1 cellular context compared by ENCODE assay signal in the genomic region with DNA sequence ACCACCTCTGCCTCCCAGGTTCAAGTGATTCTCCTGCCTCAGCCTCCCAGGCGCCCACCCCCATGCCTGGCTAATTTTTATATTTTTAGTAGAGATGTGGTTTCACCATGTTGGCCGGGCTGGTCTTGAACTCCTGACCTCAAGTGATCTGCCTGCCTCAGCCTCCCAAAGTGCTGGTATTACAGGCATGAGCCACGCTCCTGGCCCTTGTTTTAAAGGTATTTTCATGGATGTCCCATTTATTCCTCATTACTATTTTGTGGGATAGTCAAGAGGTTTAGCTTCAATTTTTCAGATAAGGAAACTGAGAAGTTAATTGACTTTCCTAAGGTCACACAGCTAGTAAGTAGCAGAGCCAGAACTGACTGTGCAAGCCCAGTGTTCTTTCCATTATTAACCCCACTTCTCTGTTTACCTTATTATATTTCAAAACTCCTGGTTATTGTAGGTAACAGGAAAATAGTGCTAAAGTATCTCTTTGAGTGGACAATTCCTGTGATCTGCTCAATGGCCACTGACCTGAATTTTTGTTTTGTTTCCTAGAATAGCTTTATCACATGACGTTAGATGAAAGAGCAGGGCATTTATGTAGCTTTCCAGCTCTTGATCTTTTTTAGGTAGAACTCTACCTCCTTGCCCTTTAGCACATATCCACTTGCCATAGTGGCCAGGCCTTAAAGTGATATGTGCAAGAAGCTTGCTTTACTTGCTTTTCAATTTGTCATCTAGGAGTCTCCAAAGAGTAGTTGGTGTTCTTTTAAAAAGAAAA.
TF ChIP-seq lines count a peak whose summit lies in the region.

No MANE protein-coding gene starts in this region.

TF ChIP-seq in IMR-90, 13 proteins besides CTCF, POLR2A, EP300 and RAD21:
- TF ChIP-seq NFE2L2 (IDR thresholded peaks at IDR 0.05; ENCODE audit: low read depth, low read length): no peak
